8 cellular contexts compared by ENCODE assay signal in genomic region chr17:81831563-81831956, GRCh38. TPM values are rescaled to one million over a fixed set of nuclear protein-coding genes. Genes with fewer than 3 reads are reported as not detected.
DNase-seq lines count a peak whose midpoint lies in the region; ATAC-seq and TF ChIP-seq lines count a peak whose summit lies in the region.

No MANE protein-coding gene starts in this region.

- no peaks in the 10 kb centered on the region for H3K9me2 ChIP-seq in DOHH2 (replicated peaks; ENCODE audit: control insufficient read depth, low read length)

- H3K4me1 ChIP-seq in DOHH2 (ENCODE audit: control insufficient read depth, low read length) (peaks cover 23% of the 10 kb centered on the region), NT2/D1 (ENCODE audit: insufficient read depth, insufficient read length) (peaks cover 37% of the 10 kb centered on the region)

- no peaks in the 10 kb centered on the region for H3K9me3 Mint-ChIP-seq in dendritic cell treated with granulocyte-macrophage colony-stimulating factor and Interleukin-4, amounts not matched to agents 40 ng/mL and 50 ng/mL, for 4 days
- no peaks in the 10 kb centered on the region for H3K9me3 Mint-ChIP-seq in progenitor cell of endocrine pancreas (ENCODE audit: low read depth)

- DNase-seq in NT2/D1 (ENCODE audit: low read depth, low spot score), result no peak
- no peak for DNase-seq in progenitor cell of endocrine pancreas (ENCODE audit: low spot score, unreplicated experiment)
- no peak for DNase-seq in dermis blood vessel endothelial cell
- no peak for DNase-seq in NCI-H1092 treated with DMSO at 0.1 percent for 48 hours (lab: John Stamatoyannopoulos, UW)

- H3K4me3 Mint-ChIP-seq in dendritic cell treated with granulocyte-macrophage colony-stimulating factor and Interleukin-4, amounts not matched to agents 40 ng/mL and 50 ng/mL, for 4 days, result peak overlapping the region; percentile 90
- H3K4me3 Mint-ChIP-seq in progenitor cell of endocrine pancreas (ENCODE audit: low read depth), result peak overlapping the region; percentile 88

- H3K36me3 ChIP-seq in DOHH2 (ENCODE audit: control insufficient read depth, low read length) (no peaks in the 10 kb centered on the region), NT2/D1 (ENCODE audit: insufficient read depth, insufficient read length, low read length) (peaks cover 16% of the 10 kb centered on the region)

- H3K27ac Mint-ChIP-seq in dendritic cell treated with granulocyte-macrophage colony-stimulating factor and Interleukin-4, amounts not matched to agents 40 ng/mL and 50 ng/mL, for 4 days, result peak overlapping the region; percentile 97
- H3K27ac Mint-ChIP-seq in progenitor cell of endocrine pancreas, result peak overlapping the region; percentile 94

- ATAC-seq in HG03432 (IDR thresholded peaks at IDR 0.05; ENCODE audit: unreplicated experiment) (no peak), GM18870 (IDR thresholded peaks at IDR 0.05; ENCODE audit: unreplicated experiment) (no peak)

- H3K27me3 Mint-ChIP-seq in dendritic cell treated with granulocyte-macrophage colony-stimulating factor and Interleukin-4, amounts not matched to agents 40 ng/mL and 50 ng/mL, for 4 days, result no peaks in the 10 kb centered on the region
- no peaks in the 10 kb centered on the region for H3K27me3 Mint-ChIP-seq in progenitor cell of endocrine pancreas

- H4K20me1 ChIP-seq in DOHH2 (ENCODE audit: control insufficient read depth, insufficient read depth, low read depth, low read length), result no peaks in the 10 kb centered on the region

- peak overlapping the region; percentile 50 for H3K9ac ChIP-seq in NT2/D1 (ENCODE audit: insufficient read length, low read depth)

- peak overlapping the region; percentile 100 for H3K4me3 ChIP-seq in DOHH2 (ENCODE audit: low read length)
- no peak overlapping the region for H3K4me3 ChIP-seq in NT2/D1 (ENCODE audit: insufficient read length, low read depth)

- H3K9me3 ChIP-seq in DOHH2 (ENCODE audit: control insufficient read depth, insufficient read depth, low read length) (no peaks in the 10 kb centered on the region), NT2/D1 (ENCODE audit: insufficient read depth, low read length) (no peaks in the 10 kb centered on the region)

- no peaks in the 10 kb centered on the region for H3F3A ChIP-seq in DOHH2 (ENCODE audit: control insufficient read depth, insufficient read depth)

- H3K27ac ChIP-seq in DOHH2 (ENCODE audit: low read depth, low read length), result no peak overlapping the region

- peaks cover 52% of the 10 kb centered on the region for H3K4me1 Mint-ChIP-seq in dendritic cell treated with granulocyte-macrophage colony-stimulating factor and Interleukin-4, amounts not matched to agents 40 ng/mL and 50 ng/mL, for 4 days (ENCODE audit: low read depth)
- peaks cover 12% of the 10 kb centered on the region for H3K4me1 Mint-ChIP-seq in progenitor cell of endocrine pancreas (ENCODE audit: low read depth)

- peak overlapping the region; percentile 100 for H3K4me2 ChIP-seq in DOHH2 (ENCODE audit: low read length)

- H3K27me3 ChIP-seq in DOHH2 (ENCODE audit: control insufficient read depth, low read length) (no peaks in the 10 kb centered on the region), NT2/D1 (ENCODE audit: insufficient read depth, insufficient read length) (peaks cover 11% of the 10 kb centered on the region)

- peaks cover 24% of the 10 kb centered on the region for H3K79me2 ChIP-seq in DOHH2 (ENCODE audit: control insufficient read depth, low read length)

- TF ChIP-seq CTCF in DOHH2 (IDR thresholded peaks at IDR 0.05; ENCODE audit: low read depth, low read length, poor library complexity, severe bottlenecking) (no peak), progenitor cell of endocrine pancreas (IDR thresholded peaks at IDR 0.05; ENCODE audit: unreplicated experiment) (no peak)

- H3K36me3 Mint-ChIP-seq in dendritic cell treated with granulocyte-macrophage colony-stimulating factor and Interleukin-4, amounts not matched to agents 40 ng/mL and 50 ng/mL, for 4 days (ENCODE audit: low read depth), result peaks cover 18% of the 10 kb centered on the region
- no peaks in the 10 kb centered on the region for H3K36me3 Mint-ChIP-seq in progenitor cell of endocrine pancreas (ENCODE audit: insufficient read depth)

- intact Hi-C loops in dendritic cell treated with granulocyte-macrophage colony-stimulating factor and Interleukin-4, amounts not matched to agents 40 ng/mL and 50 ng/mL, for 4 days (cut with micrococcal nuclease), result no loop called here

RNA-seq across cellular contexts. Expression of gene MCRIP1, which starts 1.5 kb away (rescaled TPM):
- 138 and 157 TPM in 2 replicates for total RNA-seq in progenitor cell of endocrine pancreas
- total RNA-seq in dermis blood vessel endothelial cell, result 79.9 and 138 TPM in 2 replicates

RNA-seq across cellular contexts. Expression of gene PPP1R27, which starts 3.3 kb away (rescaled TPM):
- total RNA-seq in progenitor cell of endocrine pancreas (not detected in 2 replicates), dermis blood vessel endothelial cell (not detected in 2 replicates)

RNA-seq across cellular contexts. Expression of gene GCGR, which starts 27.6 kb away (rescaled TPM):
- total RNA-seq in progenitor cell of endocrine pancreas, result 2.1 and 2.2 TPM in 2 replicates
- total RNA-seq in dermis blood vessel endothelial cell, result 0.17 TPM in 1 of 2 replicates, not detected in the other

RNA-seq across cellular contexts. Expression of gene P4HB, which starts 28.8 kb away (rescaled TPM):
- 467 and 484 TPM in 2 replicates for total RNA-seq in progenitor cell of endocrine pancreas
- total RNA-seq in dermis blood vessel endothelial cell, result 1,052 and 1,490 TPM in 2 replicates

RNA-seq across cellular contexts. Expression of gene ARHGDIA, which starts 39.6 kb away (rescaled TPM):
- total RNA-seq in progenitor cell of endocrine pancreas (239 and 248 TPM in 2 replicates), dermis blood vessel endothelial cell (195 and 495 TPM in 2 replicates)
